Comparison of ENCODE assay signal across 17 cellular contexts in genomic region chr5:116371431-116371830, GRCh38.
DNase-seq lines count a peak whose midpoint lies in the region; ATAC-seq and TF ChIP-seq lines count a peak whose summit lies in the region.
"Had no signal": no experiment of that assay in that cellular context is flagged by ENCODE, and none has a peak within 500 bp of the region (broad histone marks: within the 10 kb centered on the region; RNA-seq: fewer than 3 reads in every experiment).

No MANE protein-coding gene starts in this region.

- H3K79me2 ChIP-seq in Loucy (ENCODE audit: insufficient read depth, low read length) (no peaks in the 10 kb centered on the region), MM.1S (ENCODE audit: low read length) (no peaks in the 10 kb centered on the region)

- H3K9ac ChIP-seq in BLaER1 treated with 17β-estradiol and CSF1 and Interleukin-3, amounts not matched to agents 10 nM and 100 nM, result peak overlapping the region in 6 of 11 experiments; percentile 39 to 72 (median 58); a peak in 11 of 22 replicates
- H3K9ac ChIP-seq in Loucy (ENCODE audit: low read depth, low read length, poor library complexity, severe bottlenecking) (no peak overlapping the region), MM.1S (ENCODE audit: low read length) (no peak overlapping the region)

- TF ChIP-seq CTCF in Loucy (conservative IDR thresholded peaks at IDR 0.05; ENCODE audit: low read length) (no peak), esophagus muscularis mucosa (IDR thresholded peaks at IDR 0.05) (no peak), neutrophil (IDR thresholded peaks at IDR 0.05) (no peak), MM.1S (IDR thresholded peaks at IDR 0.05; ENCODE audit: low read length) (no peak)

- H3K9me2 ChIP-seq in Loucy (replicated peaks; ENCODE audit: low read depth, low read length) (no peaks in the 10 kb centered on the region), MM.1S (replicated peaks; ENCODE audit: insufficient read depth, low read length) (no peaks in the 10 kb centered on the region)

- TF ChIP-seq POLR2A in esophagus muscularis mucosa (IDR thresholded peaks at IDR 0.05; ENCODE audit: low read depth), result no peak

- H3K9me3 ChIP-seq in BLaER1 treated with 17β-estradiol and CSF1 and Interleukin-3, amounts not matched to agents 10 nM and 100 nM (replicated peaks in 1 of 11), result peaks cover 0 to 11% (median under 1%) of the 10 kb centered on the region in 11 experiments; a peak in 8 of 22 replicates
- H3K9me3 ChIP-seq in Loucy (ENCODE audit: insufficient read depth, low read depth, low read length), result no peaks in the 10 kb centered on the region
- no peaks in the 10 kb centered on the region for H3K9me3 ChIP-seq in esophagus muscularis mucosa
- H3K9me3 ChIP-seq in neutrophil, result no peaks in the 10 kb centered on the region
- H3K9me3 ChIP-seq in MM.1S (replicated peaks; ENCODE audit: insufficient read depth, low read length), result no peaks in the 10 kb centered on the region
- H3K9me3 ChIP-seq: prostate gland had no signal

- no peak for DNase-seq in esophagus muscularis mucosa (ENCODE audit: extremely low spot score)
- no peak for DNase-seq in central memory CD4-positive, alpha-beta T cell
- no peak for DNase-seq in MM.1S
- DNase-seq in activated CD4-positive, alpha-beta T cell treated with anti-CD3 and anti-CD28 coated beads, Interleukin-2, amount 10 ng/mL, durations not matched to agents 7 days and 5 days, result no peak
- DNase-seq: ACHN; activated CD4-positive, alpha-beta T cell treated with anti-CD3 and anti-CD28 coated beads, Interleukin-2, amount 10 ng/mL, durations not matched to agents 24 days and 14 days; activated naive CD4-positive, alpha-beta T cell treated with anti-CD3 and anti-CD28 coated beads for 36 hours; CD8-positive, alpha-beta T cell; hippocampal formation; KG1; NCI-H345; SIG-M5 had no signal

- no peak overlapping the region for H3K4me3 Mint-ChIP-seq in activated CD4-positive, alpha-beta T cell treated with anti-CD3 and anti-CD28 coated beads, Interleukin-2, amount 10 ng/mL, durations not matched to agents 7 days and 5 days
- H3K4me3 Mint-ChIP-seq: activated CD4-positive, alpha-beta T cell treated with anti-CD3 and anti-CD28 coated beads, Interleukin-2, amount 10 ng/mL, durations not matched to agents 24 days and 14 days; activated naive CD4-positive, alpha-beta T cell treated with anti-CD3 and anti-CD28 coated beads for 36 hours; CD8-positive, alpha-beta T cell had no signal

- H2AFZ ChIP-seq in Loucy (ENCODE audit: low read length) (no peak overlapping the region), MM.1S (ENCODE audit: low read length) (no peak overlapping the region)

- no peaks in the 10 kb centered on the region for H4K20me1 ChIP-seq in BLaER1 treated with 17β-estradiol and CSF1 and Interleukin-3, amounts not matched to agents 10 nM and 100 nM
- H4K20me1 ChIP-seq in Loucy (ENCODE audit: insufficient read depth, low read length, poor library complexity, severe bottlenecking) (no peaks in the 10 kb centered on the region), MM.1S (ENCODE audit: insufficient read depth, low read length) (no peaks in the 10 kb centered on the region)

- no peaks in the 10 kb centered on the region for H3K9me3 Mint-ChIP-seq in activated CD4-positive, alpha-beta T cell treated with anti-CD3 and anti-CD28 coated beads, Interleukin-2, amount 10 ng/mL, durations not matched to agents 7 days and 5 days
- H3K9me3 Mint-ChIP-seq: activated CD4-positive, alpha-beta T cell treated with anti-CD3 and anti-CD28 coated beads, Interleukin-2, amount 10 ng/mL, durations not matched to agents 24 days and 14 days; activated naive CD4-positive, alpha-beta T cell treated with anti-CD3 and anti-CD28 coated beads for 36 hours; CD8-positive, alpha-beta T cell had no signal

- H3K27me3 ChIP-seq in BLaER1 treated with 17β-estradiol and CSF1 and Interleukin-3, amounts not matched to agents 10 nM and 100 nM, result no peaks in the 10 kb centered on the region
- H3K27me3 ChIP-seq in Loucy (ENCODE audit: insufficient read depth, low read length, poor library complexity, severe bottlenecking), result no peaks in the 10 kb centered on the region
- H3K27me3 ChIP-seq in esophagus muscularis mucosa, result no peaks in the 10 kb centered on the region
- no peaks in the 10 kb centered on the region for H3K27me3 ChIP-seq in neutrophil
- H3K27me3 ChIP-seq in MM.1S (replicated peaks; ENCODE audit: insufficient read depth, low read length), result no peaks in the 10 kb centered on the region

- peak overlapping the region in 10 of 11 experiments; percentile 23 to 88 (median 76); a peak in 18 of 22 replicates for H3K27ac ChIP-seq in BLaER1 treated with 17β-estradiol and CSF1 and Interleukin-3, amounts not matched to agents 10 nM and 100 nM
- peak overlapping the region; percentile 51 to 58 (median 55) for H3K27ac ChIP-seq in esophagus muscularis mucosa (replicated peaks in 1 of 4)
- H3K27ac ChIP-seq in neutrophil, result peak overlapping the region; percentile 62
- no peak overlapping the region for H3K27ac ChIP-seq in MM.1S (ENCODE audit: low read length)
- H3K27ac ChIP-seq: prostate gland had no signal

- H3K36me3 Mint-ChIP-seq in activated CD4-positive, alpha-beta T cell treated with anti-CD3 and anti-CD28 coated beads, Interleukin-2, amount 10 ng/mL, durations not matched to agents 7 days and 5 days (ENCODE audit: low read depth), result no peaks in the 10 kb centered on the region

- H3F3A ChIP-seq in Loucy (ENCODE audit: low read depth), result no peaks in the 10 kb centered on the region
- no peaks in the 10 kb centered on the region; the same call in 1 of the 2 replicates for H3F3A ChIP-seq in MM.1S (ENCODE audit: insufficient read depth, low read length)

- H3K4me1 Mint-ChIP-seq in activated CD4-positive, alpha-beta T cell treated with anti-CD3 and anti-CD28 coated beads, Interleukin-2, amount 10 ng/mL, durations not matched to agents 7 days and 5 days, result no peaks in the 10 kb centered on the region
- H3K4me1 Mint-ChIP-seq: activated CD4-positive, alpha-beta T cell treated with anti-CD3 and anti-CD28 coated beads, Interleukin-2, amount 10 ng/mL, durations not matched to agents 24 days and 14 days had no signal

- no peak for ATAC-seq in HG03095 (IDR thresholded peaks at IDR 0.05; ENCODE audit: unreplicated experiment)
- ATAC-seq: CD8-positive, alpha-beta T cell had no signal

- no peak for TF ChIP-seq EP300 in esophagus muscularis mucosa (IDR thresholded peaks at IDR 0.05)

- H3K4me3 ChIP-seq in BLaER1 treated with 17β-estradiol and CSF1 and Interleukin-3, amounts not matched to agents 10 nM and 100 nM, result no peak overlapping the region
- no peak overlapping the region for H3K4me3 ChIP-seq in Loucy (ENCODE audit: low read length, poor library complexity, severe bottlenecking)
- no peak overlapping the region for H3K4me3 ChIP-seq in esophagus muscularis mucosa
- H3K4me3 ChIP-seq in neutrophil (ENCODE audit: low read depth in 1 of 2, low read length in 1 of 2), result no peak overlapping the region
- H3K4me3 ChIP-seq in MM.1S (ENCODE audit: low read length), result no peak overlapping the region
- H3K4me3 ChIP-seq: prostate gland had no signal

- H3K4me2 ChIP-seq in BLaER1 treated with 17β-estradiol and CSF1 and Interleukin-3, amounts not matched to agents 10 nM and 100 nM, result peak overlapping the region; percentile 24 to 87 (median 71); a peak in 21 of 22 replicates
- H3K4me2 ChIP-seq in Loucy (ENCODE audit: low read depth, low read length, poor library complexity, severe bottlenecking) (peak overlapping the region; percentile 31), MM.1S (ENCODE audit: low read depth, low read length) (no peak overlapping the region)

- peaks cover 20 to 49% (median 31%) of the 10 kb centered on the region in 10 experiments for H3K4me1 ChIP-seq in BLaER1 treated with 17β-estradiol and CSF1 and Interleukin-3, amounts not matched to agents 10 nM and 100 nM
- H3K4me1 ChIP-seq in Loucy (ENCODE audit: insufficient read depth, low read length, poor library complexity, severe bottlenecking), result peaks cover 14% of the 10 kb centered on the region
- H3K4me1 ChIP-seq in esophagus muscularis mucosa, result peaks cover 23 to 35% (median 31%) of the 10 kb centered on the region in 4 donors
- H3K4me1 ChIP-seq in neutrophil (ENCODE audit: control insufficient read depth in 1 of 2, insufficient read depth in 1 of 2, low read depth in 1 of 2, low read length in 1 of 2), result peaks cover 31 to 33% of the 10 kb centered on the region in 2 experiments
- no peaks in the 10 kb centered on the region for H3K4me1 ChIP-seq in MM.1S (ENCODE audit: low read length)
- H3K4me1 ChIP-seq: prostate gland had no signal

- 63% methylated on average over 2 of the region's 2 CpGs for WGBS in esophagus muscularis mucosa

- no peak overlapping the region for H3K27ac Mint-ChIP-seq in activated CD4-positive, alpha-beta T cell treated with anti-CD3 and anti-CD28 coated beads, Interleukin-2, amount 10 ng/mL, durations not matched to agents 7 days and 5 days
- H3K27ac Mint-ChIP-seq: activated CD4-positive, alpha-beta T cell treated with anti-CD3 and anti-CD28 coated beads, Interleukin-2, amount 10 ng/mL, durations not matched to agents 24 days and 14 days; activated naive CD4-positive, alpha-beta T cell treated with anti-CD3 and anti-CD28 coated beads for 36 hours; CD8-positive, alpha-beta T cell had no signal

- peaks cover 0 to 11% (median 0%) of the 10 kb centered on the region in 11 experiments; a peak in 1 of 22 replicates for H3K36me3 ChIP-seq in BLaER1 treated with 17β-estradiol and CSF1 and Interleukin-3, amounts not matched to agents 10 nM and 100 nM
- H3K36me3 ChIP-seq in Loucy (ENCODE audit: insufficient read depth, low read length), result no peaks in the 10 kb centered on the region
- H3K36me3 ChIP-seq in esophagus muscularis mucosa, result no peaks in the 10 kb centered on the region
- no peaks in the 10 kb centered on the region for H3K36me3 ChIP-seq in neutrophil
- no peaks in the 10 kb centered on the region for H3K36me3 ChIP-seq in MM.1S (replicated peaks; ENCODE audit: insufficient read depth, low read length)
- H3K36me3 ChIP-seq: prostate gland had no signal

- intact Hi-C loops in esophagus muscularis mucosa (cut with DNase I), result no loop called here

- CTCF ChIA-PET in activated CD4-positive, alpha-beta T cell treated with anti-CD3 and anti-CD28 coated beads, Interleukin-2, amount 10 ng/mL, durations not matched to agents 7 days and 5 days (lab: Charles Lee), result interaction anchor here (0.6 kb wide), 1 partner anchor 74 kb away, joined by 4 read pairs; no protein-coding TSS in a partner anchor

- no peaks in the 10 kb centered on the region for H3K27me3 Mint-ChIP-seq in activated CD4-positive, alpha-beta T cell treated with anti-CD3 and anti-CD28 coated beads, Interleukin-2, amount 10 ng/mL, durations not matched to agents 7 days and 5 days
- H3K27me3 Mint-ChIP-seq: activated CD4-positive, alpha-beta T cell treated with anti-CD3 and anti-CD28 coated beads, Interleukin-2, amount 10 ng/mL, durations not matched to agents 24 days and 14 days had no signal

- POLR2A ChIA-PET in activated CD4-positive, alpha-beta T cell treated with anti-CD3 and anti-CD28 coated beads, Interleukin-2, amount 10 ng/mL, durations not matched to agents 7 days and 5 days (lab: Charles Lee), result no interaction called here

Comparison
In these comparisons a context has a peak if more than half of its experiments do, and no peak if none do; other contexts are left out.
1. H3K9ac ChIP-seq: peak in BLaER1 treated with 17β-estradiol and CSF1 and Interleukin-3, amounts not matched to agents 10 nM and 100 nM (6 of 11); none in Loucy (single experiment) and MM.1S (single experiment).